In genomic region chr1:68191717-68192116, GRCh38 we compare ENCODE assay signal across 26 cellular contexts. TPM values are rescaled to one million over a fixed set of nuclear protein-coding genes. Genes with fewer than 3 reads are reported as not detected.
DNase-seq lines count a peak whose midpoint lies in the region; ATAC-seq and TF ChIP-seq lines count a peak whose summit lies in the region.
"Had no signal": no experiment of that assay in that cellular context is flagged by ENCODE, and none has a peak within 500 bp of the region (broad histone marks: within the 10 kb centered on the region; RNA-seq: fewer than 3 reads in every experiment).

No MANE protein-coding gene starts in this region.

- no peak overlapping the region for H4K91ac ChIP-seq in IMR-90 (ENCODE audit: insufficient read depth, low read depth, low read length)

- in situ Hi-C loops in IMR-90 (cut with MboI; ENCODE audit: low sequenced_read_pairs): no loop called here

- H3K18ac ChIP-seq in IMR-90 (ENCODE audit: low read depth, low read length): no peak overlapping the region

- H2AFZ ChIP-seq in IMR-90 (replicated peaks; ENCODE audit: low read length, poor library complexity): no peak overlapping the region

- no peak overlapping the region for H3K56ac ChIP-seq in IMR-90 (ENCODE audit: extremely low read depth, insufficient read depth, low read length)

- 100% methylated on average over 1 of the region's 2 CpGs; no CpG with 5 or more reads in 1 of the 2 experiments for WGBS in IMR-90 (ENCODE audit: extremely low coverage in 2 of 2, insufficient read length in 1 of 2), 2 experiments

- no peak overlapping the region for H2BK20ac ChIP-seq in IMR-90 (ENCODE audit: low read depth, low read length)

- no peak for ATAC-seq in IMR-90 (ENCODE audit: low read depth)
- ATAC-seq in HG02759 (IDR thresholded peaks at IDR 0.05; ENCODE audit: unreplicated experiment): no peak
- ATAC-seq: A549, GM12878 had no signal

- no peak overlapping the region for H3K4ac ChIP-seq in IMR-90 (ENCODE audit: low read depth, low read length)

- H3K14ac ChIP-seq in IMR-90 (replicated peaks; ENCODE audit: low read depth, low read length): no peak overlapping the region

- H2BK120ac ChIP-seq in IMR-90 (ENCODE audit: low read depth, low read length): no peak overlapping the region

- peak overlapping the region; percentile 19 for H2BK5ac ChIP-seq in IMR-90 (ENCODE audit: low read depth, low read length, poor library complexity, severe bottlenecking)

- H2AK5ac ChIP-seq in IMR-90 (ENCODE audit: low read depth, low read length): no peak overlapping the region

- H3K4me1 ChIP-seq in breast epithelium: no peaks in the 10 kb centered on the region
- H3K4me1 ChIP-seq in IMR-90 (ENCODE audit: control insufficient read depth, insufficient read depth, low read length): peaks cover 7% of the 10 kb centered on the region
- H3K4me1 ChIP-seq in uterus: no peaks in the 10 kb centered on the region
- H3K4me1 ChIP-seq: BE2C, BLaER1 had no signal

- intact Hi-C loops in MCF 10A (cut with micrococcal nuclease): no loop called here
- intact Hi-C loops in breast epithelium (cut with DNase I; ENCODE audit: low total_unique reads): no loop called here
- intact Hi-C loops in IMR-90 (cut with micrococcal nuclease): no loop called here
- intact Hi-C loops in uterus (cut with DNase I; ENCODE audit: low total_unique reads): no loop called here

- DNase-seq in MCF 10A (ENCODE audit: unreplicated experiment) (no peak), breast epithelium (ENCODE audit: low spot score in 2 of 2) (no peak), IMR-90 (no peak), progenitor cell of endocrine pancreas (ENCODE audit: low spot score, unreplicated experiment) (no peak), HPDE6-E6E7 (ENCODE audit: extremely low spot score) (no peak), uterus (no peak)
- DNase-seq: ACHN; BE2C; C1 segment of cervical spinal cord; CD4-positive, alpha-beta memory T cell; CD4-positive, CD25-positive, alpha-beta regulatory T cell; CD8-positive, alpha-beta memory T cell; COR-L47; DMS 273 treated with DMSO at 0.1 percent for 48 hours; DMS153; DMS53; DMS79; DND-41; EL; GDM1 had no signal

- H4K8ac ChIP-seq in IMR-90 (ENCODE audit: low read depth in 2 of 2, low read length in 2 of 2): no peak overlapping the region

- no peak overlapping the region for H2AK9ac ChIP-seq in IMR-90 (replicated peaks; ENCODE audit: low read depth, low read length, poor library complexity)

- H3K27ac ChIP-seq in breast epithelium: no peak overlapping the region
- H3K27ac ChIP-seq in IMR-90 (ENCODE audit: insufficient read depth, low read length): no peak overlapping the region
- no peak overlapping the region for H3K27ac ChIP-seq in uterus
- H3K27ac ChIP-seq: 22Rv1, A549, BLaER1 had no signal

- no peak overlapping the region for H3K4me2 ChIP-seq in IMR-90 (ENCODE audit: low read depth, low read length)
- H3K4me2 ChIP-seq: A549, BLaER1 had no signal

- BruUV-seq in MCF 10A (replicated peaks; lab: Mats Ljungman, UMichigan) (no TSS peak), IMR-90 (replicated peaks; lab: Mats Ljungman, UMichigan) (no TSS peak)

- peaks cover 4% of the 10 kb centered on the region; the same call in 1 of the 2 replicates for H4K20me1 ChIP-seq in IMR-90 (ENCODE audit: insufficient read depth, low read length)
- H4K20me1 ChIP-seq: BLaER1 had no signal

- H3K36me3 ChIP-seq in breast epithelium (no peaks in the 10 kb centered on the region), IMR-90 (ENCODE audit: control insufficient read depth, insufficient read depth, low read length) (peaks cover 18% of the 10 kb centered on the region), uterus (no peaks in the 10 kb centered on the region)
- H3K36me3 ChIP-seq: BE2C, BLaER1 had no signal

- no peaks in the 10 kb centered on the region for H3K9me3 ChIP-seq in breast epithelium
- peaks cover 3% of the 10 kb centered on the region; the same call in 1 of the 2 replicates for H3K9me3 ChIP-seq in IMR-90 (ENCODE audit: control insufficient read depth, insufficient read depth, low read length)
- no peaks in the 10 kb centered on the region for H3K9me3 ChIP-seq in uterus
- H3K9me3 ChIP-seq: A549, BE2C, BLaER1 had no signal

- no peak overlapping the region for H3K23ac ChIP-seq in IMR-90 (ENCODE audit: low read depth, low read length)

- H3K4me3 Mint-ChIP-seq in MCF 10A (ENCODE audit: unreplicated experiment): no peak overlapping the region
- H3K4me3 Mint-ChIP-seq in progenitor cell of endocrine pancreas (ENCODE audit: low read depth): no peak overlapping the region
- H3K4me3 Mint-ChIP-seq: CD14-positive monocyte; CD4-positive, alpha-beta memory T cell; CD4-positive, CD25-positive, alpha-beta regulatory T cell; CD8-positive, alpha-beta memory T cell had no signal

- peak overlapping the region; percentile 33 for H3K27ac Mint-ChIP-seq in MCF 10A (ENCODE audit: low read depth, unreplicated experiment)
- peak overlapping the region; percentile 65 for H3K27ac Mint-ChIP-seq in progenitor cell of endocrine pancreas
- H3K27ac Mint-ChIP-seq: CD4-positive, alpha-beta memory T cell; CD4-positive, CD25-positive, alpha-beta regulatory T cell; CD8-positive, alpha-beta memory T cell had no signal

- H3K9me3 Mint-ChIP-seq in MCF 10A (ENCODE audit: unreplicated experiment): no peaks in the 10 kb centered on the region
- H3K9me3 Mint-ChIP-seq in progenitor cell of endocrine pancreas (ENCODE audit: low read depth): no peaks in the 10 kb centered on the region
- H3K9me3 Mint-ChIP-seq: CD4-positive, alpha-beta memory T cell had no signal

- H3K27me3 Mint-ChIP-seq in MCF 10A (ENCODE audit: insufficient read depth, unreplicated experiment) (no peaks in the 10 kb centered on the region), progenitor cell of endocrine pancreas (no peaks in the 10 kb centered on the region)
- H3K27me3 Mint-ChIP-seq: CD4-positive, alpha-beta memory T cell; CD4-positive, CD25-positive, alpha-beta regulatory T cell had no signal

- H3K9me1 ChIP-seq in IMR-90 (ENCODE audit: insufficient read depth, low read length): peaks cover 12% of the 10 kb centered on the region; the same call in 1 of the 2 replicates

- no peaks in the 10 kb centered on the region for H3K27me3 ChIP-seq in breast epithelium
- H3K27me3 ChIP-seq in IMR-90 (ENCODE audit: control insufficient read depth, insufficient read depth, low read length): no peaks in the 10 kb centered on the region
- no peaks in the 10 kb centered on the region for H3K27me3 ChIP-seq in uterus
- H3K27me3 ChIP-seq: BE2C, BLaER1 had no signal

- no peak overlapping the region for H3K9ac ChIP-seq in IMR-90 (ENCODE audit: low read depth, low read length)
- H3K9ac ChIP-seq: BLaER1 had no signal

- no peak for TF ChIP-seq RAD21 in IMR-90 (IDR thresholded peaks at IDR 0.05; ENCODE audit: low read length)

- H3K36me3 Mint-ChIP-seq in MCF 10A (ENCODE audit: insufficient read depth, unreplicated experiment): peaks cover 18% of the 10 kb centered on the region
- H3K36me3 Mint-ChIP-seq in progenitor cell of endocrine pancreas (ENCODE audit: insufficient read depth): peaks cover 34% of the 10 kb centered on the region
- H3K36me3 Mint-ChIP-seq: CD4-positive, alpha-beta memory T cell; CD4-positive, CD25-positive, alpha-beta regulatory T cell; CD8-positive, alpha-beta memory T cell had no signal

- TF ChIP-seq POLR2A in breast epithelium (IDR thresholded peaks at IDR 0.05): no peak
- no peak for TF ChIP-seq POLR2A in IMR-90 (IDR thresholded peaks at IDR 0.05; ENCODE audit: low read depth, low read length)
- TF ChIP-seq POLR2A in uterus (IDR thresholded peaks at IDR 0.05): no peak

- dilution Hi-C loops in IMR-90 (cut with HindIII; ENCODE audit: low sequenced_read_pairs, unreplicated experiment): no loop called here

- H3K4me3 ChIP-seq in breast epithelium: no peak overlapping the region
- no peak overlapping the region for H3K4me3 ChIP-seq in IMR-90 (ENCODE audit: insufficient read depth, low read depth, low read length)
- no peak overlapping the region for H3K4me3 ChIP-seq in uterus
- H3K4me3 ChIP-seq: A549, BLaER1, GM12878 had no signal

- TF ChIP-seq CTCF in MCF 10A (IDR thresholded peaks at IDR 0.05; ENCODE audit: unreplicated experiment) (no peak), breast epithelium (IDR thresholded peaks at IDR 0.05) (no peak), IMR-90 (conservative IDR thresholded peaks at IDR 0.05; ENCODE audit: low read depth, low read length) (no peak), progenitor cell of endocrine pancreas (IDR thresholded peaks at IDR 0.05; ENCODE audit: unreplicated experiment) (no peak), uterus (IDR thresholded peaks at IDR 0.05) (no peak)

- H3K4me1 Mint-ChIP-seq in MCF 10A (ENCODE audit: insufficient read depth, unreplicated experiment) (peaks cover 2% of the 10 kb centered on the region), progenitor cell of endocrine pancreas (ENCODE audit: low read depth) (peaks cover 5% of the 10 kb centered on the region)
- H3K4me1 Mint-ChIP-seq: CD14-positive monocyte; CD4-positive, alpha-beta memory T cell; CD4-positive, CD25-positive, alpha-beta regulatory T cell; CD8-positive, alpha-beta memory T cell had no signal

- no peak overlapping the region for H4K5ac ChIP-seq in IMR-90 (ENCODE audit: low read depth, low read length)

- CTCF ChIA-PET in MCF 10A (lab: Yijun Ruan, JAX) (interaction anchor here (0.7 to 3.9 kb wide), 3 partner anchors 17 to 151 kb away, joined by 3 to 17 read pairs (median 3); no protein-coding TSS in a partner anchor), IMR-90 (lab: Yijun Ruan, JAX) (no interaction called here)

- POLR2A ChIA-PET in MCF 10A (lab: Yijun Ruan, JAX): interaction anchor here (1.1 to 2.1 kb wide), 3 partner anchors 9 to 16 kb away, joined by 3 to 6 read pairs (median 4); no protein-coding TSS in a partner anchor
- POLR2A ChIA-PET in IMR-90 (lab: Charles Lee; ENCODE audit: unreplicated experiment): no interaction called here

- no peak overlapping the region for H2BK15ac ChIP-seq in IMR-90 (ENCODE audit: low read depth, low read length)

- peaks cover 22 to 46% of the 10 kb centered on the region in 2 experiments for H3K79me1 ChIP-seq in IMR-90 (ENCODE audit: low read depth in 1 of 2, low read length in 2 of 2)

TF ChIP-seq in IMR-90, 13 proteins besides CTCF, POLR2A, EP300 and RAD21 (continues in another document):
- TF ChIP-seq USF2 (IDR thresholded peaks at IDR 0.05; ENCODE audit: low read depth, low read length): no peak

RNA-seq across cellular contexts. Expression of gene WLS, which starts 40.6 kb away (rescaled TPM):
- total RNA-seq in MCF 10A (2022): 34.7 and 37.8 TPM in 2 replicates
- total RNA-seq in breast epithelium: 10 to 100 TPM; 61.9 to 76.3 (median 62.8) TPM
- total RNA-seq in IMR-90 (2012; rRNA removed): 139 and 157 TPM in 2 replicates
- polyA plus RNA-seq in IMR-90 (2012; rRNA removed): 105 and 152 TPM in 2 replicates
- polyA plus RNA-seq in IMR-90 (2012; cell fraction: cytosol; rRNA removed): 50.8 and 60.3 TPM in 2 replicates
- polyA plus RNA-seq in IMR-90 (2012; cell fraction: nucleus; rRNA removed; ENCODE audit: low replicate concordance): 47.7 and 165 TPM in 2 replicates
- total RNA-seq in progenitor cell of endocrine pancreas: 123 and 140 TPM in 2 replicates
- 100 to 1,000 TPM in 2 of 4 donors, 10 to 100 TPM in 2; 44.1 to 160 (median 76.8) TPM for total RNA-seq in uterus
- total RNA-seq: CD4-positive, alpha-beta memory T cell; CD4-positive, CD25-positive, alpha-beta regulatory T cell; CD8-positive, alpha-beta memory T cell had no signal
- polyA plus RNA-seq: CD4-positive, alpha-beta memory T cell; CD4-positive, CD25-positive, alpha-beta regulatory T cell; CD8-positive, alpha-beta memory T cell had no signal
